1 cellular context compared by ENCODE assay signal in genomic region chr11:285021-285893, GRCh38.
A peak's percentile ranks its signal among the peaks of the same experiment; 100 is the strongest.
TF ChIP-seq lines count a peak whose summit lies in the region.

No MANE protein-coding gene starts in this region.

TF ChIP-seq in HepG2, 621 proteins besides CTCF, POLR2A, EP300 and RAD21:
- TF ChIP-seq ZSCAN29 (CRISPR knock-in tag; conservative IDR thresholded peaks at IDR 0.05) (no peak), ZNF674 (CRISPR knock-in tag; IDR thresholded peaks at IDR 0.05; ENCODE audit: low read depth) (no peak), EZH2 (conservative IDR thresholded peaks at IDR 0.05; ENCODE audit: low read depth, low read length) (0 out of 2 replicates have a peak, but pooled peaks have one; percentile 56), ZNF607 (CRISPR knock-in tag; IDR thresholded peaks at IDR 0.05; ENCODE audit: borderline replicate concordance) (no peak)
- TF ChIP-seq, protein P1, sequence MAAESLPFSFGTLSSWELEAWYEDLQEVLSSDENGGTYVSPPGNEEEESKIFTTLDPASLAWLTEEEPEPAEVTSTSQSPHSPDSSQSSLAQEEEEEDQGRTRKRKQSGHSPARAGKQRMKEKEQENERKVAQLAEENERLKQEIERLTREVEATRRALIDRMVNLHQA (CRISPR knock-in tag; IDR thresholded peaks at IDR 0.05), result no peak
